Comparison of ENCODE assay signal across 8 cellular contexts in genomic region chr2:203718087-203718486, GRCh38. TPM values are rescaled to one million over a fixed set of nuclear protein-coding genes. Genes with fewer than 3 reads are reported as not detected.
A peak's percentile ranks its signal among the peaks of the same experiment; 100 is the strongest.
DNase-seq lines count a peak whose midpoint lies in the region; ATAC-seq and TF ChIP-seq lines count a peak whose summit lies in the region.

No MANE protein-coding gene starts in this region.

- no peak overlapping the region for H3K4me3 ChIP-seq in BLaER1 treated with 17β-estradiol and CSF1 and Interleukin-3, amounts not matched to agents 10 nM and 100 nM
- H3K4me3 ChIP-seq in spleen = no peak overlapping the region

- H3K36me3 ChIP-seq in BLaER1 treated with 17β-estradiol and CSF1 and Interleukin-3, amounts not matched to agents 10 nM and 100 nM = peaks cover 0 to 5% (median 0%) of the 10 kb centered on the region in 11 experiments; a peak in 1 of 22 replicates
- H3K36me3 ChIP-seq in spleen = no peaks in the 10 kb centered on the region

- TF ChIP-seq CTCF in spleen (IDR thresholded peaks at IDR 0.05 in 8 of 11, conservative IDR thresholded peaks at IDR 0.05 in 3 of 11) (no peak), GM10266 (IDR thresholded peaks at IDR 0.05; ENCODE audit: control insufficient read depth, insufficient read depth, low read depth, missing control alignments) (no peak)

- peaks cover 11 to 33% (median 13%) of the 10 kb centered on the region in 10 experiments; a peak in 19 of 20 replicates for H3K4me1 ChIP-seq in BLaER1 treated with 17β-estradiol and CSF1 and Interleukin-3, amounts not matched to agents 10 nM and 100 nM
- H3K4me1 ChIP-seq in spleen = peaks cover 0 to 85% (median 38%) of the 10 kb centered on the region in 6 donors

- DNase-seq in activated T-cell treated with anti-CD3 and anti-CD28 coated beads, Interleukin-2, amount 50 U/mL, for 1 hour = peak; percentile 59
- DNase-seq in spleen (no peak), ecto neural progenitor cell (ENCODE audit: low spot score) (no peak), GM10266 (ENCODE audit: extremely low spot score) (no peak), HK-2 (ENCODE audit: unreplicated experiment) (no peak)

- H3K9ac ChIP-seq in BLaER1 treated with 17β-estradiol and CSF1 and Interleukin-3, amounts not matched to agents 10 nM and 100 nM = no peak overlapping the region

- peak overlapping the region in 1 of 11 experiments; percentile 14; a peak in 1 of 22 replicates for H3K27ac ChIP-seq in BLaER1 treated with 17β-estradiol and CSF1 and Interleukin-3, amounts not matched to agents 10 nM and 100 nM
- H3K27ac ChIP-seq in spleen = peak overlapping the region; percentile 4 to 71 (median 63)

- WGBS in spleen, 5 donors = 4 to 21% (median 9%) methylated on average over 3 of the region's 3 CpGs

- H4K20me1 ChIP-seq in BLaER1 treated with 17β-estradiol and CSF1 and Interleukin-3, amounts not matched to agents 10 nM and 100 nM = no peaks in the 10 kb centered on the region

- peaks cover 0 to 18% (median 9%) of the 10 kb centered on the region in 11 experiments; a peak in 8 of 22 replicates for H3K9me3 ChIP-seq in BLaER1 treated with 17β-estradiol and CSF1 and Interleukin-3, amounts not matched to agents 10 nM and 100 nM (replicated peaks in 1 of 11)
- H3K9me3 ChIP-seq in spleen = no peaks in the 10 kb centered on the region

- peak; percentile 97 for ATAC-seq in GM19463 (IDR thresholded peaks at IDR 0.05; ENCODE audit: unreplicated experiment)
- ATAC-seq in HG03469 (IDR thresholded peaks at IDR 0.05; ENCODE audit: unreplicated experiment) = peak; percentile 81

- H3K27me3 ChIP-seq in BLaER1 treated with 17β-estradiol and CSF1 and Interleukin-3, amounts not matched to agents 10 nM and 100 nM = no peaks in the 10 kb centered on the region
- peaks cover 0 to 4% (median 0%) of the 10 kb centered on the region in 7 donors for H3K27me3 ChIP-seq in spleen (replicated peaks in 1 of 7)

- peak overlapping the region; percentile 5 to 64 (median 49) for H3K4me2 ChIP-seq in BLaER1 treated with 17β-estradiol and CSF1 and Interleukin-3, amounts not matched to agents 10 nM and 100 nM

- intact Hi-C loops in spleen (cut with DNase I; ENCODE audit: low total_unique reads) = no loop called here

- TF ChIP-seq POLR2A in spleen (IDR thresholded peaks at IDR 0.05) = no peak

RNA-seq across cellular contexts. Expression of gene CD28, which starts 11.6 kb away (rescaled TPM):
- 10 to 100 TPM in 6 of 7 donors, 1 to 10 TPM in 1; 8.5 to 22.4 (median 17.5) TPM for total RNA-seq in spleen
- polyA plus RNA-seq in spleen = 1 to 10 TPM; 1.3 to 2.9 (median 2.3) TPM
